ENCODE assay signal across 16 cellular contexts in genomic region chr16:2713985-2714774, GRCh38.
"Had no signal": no experiment of that assay in that cellular context is flagged by ENCODE, and none has a peak within 500 bp of the region (broad histone marks: within the 10 kb centered on the region; RNA-seq: fewer than 3 reads in every experiment).

No MANE protein-coding gene starts in this region.

- H3K27me3 ChIP-seq: adrenal gland, testis, upper lobe of right lung had no signal

- H3K4me3 ChIP-seq: adrenal gland, coronary artery, gastroesophageal sphincter, left ventricle myocardium inferior, testis, upper lobe of right lung had no signal

- H3K27ac Mint-ChIP-seq: activated B cell treated with CpG ODN at 0.5 μM for 24 hours; activated CD4-positive, alpha-beta T cell treated with anti-CD3 and anti-CD28 coated beads, Interleukin-2, amount 10 ng/mL, durations not matched to agents 24 days and 14 days; activated T-helper 2 cell treated with anti-CD3 and anti-CD28 coated beads, Interferon-gamma antibody, Interleukin-2, Interleukin-4, amounts not matched to agents 10 μg/mL and 5 μg/mL and 100 μg/mL, durations not matched to agents 14 hours and 24 hours and 36 hours; nephron had no signal

- H3K4me1 ChIP-seq: upper lobe of right lung had no signal

- DNase-seq: activated B cell treated with CpG ODN at 0.5 μM for 24 hours; activated CD4-positive, alpha-beta T cell treated with anti-CD3 and anti-CD28 coated beads, Interleukin-2, amount 10 ng/mL, durations not matched to agents 24 days and 14 days; activated naive CD4-positive, alpha-beta T cell treated with anti-CD3 and anti-CD28 coated beads, Interleukin-2, amount 50 U/mL, for 16 hours; activated T-cell treated with anti-CD3 and anti-CD28 coated beads for 4 hours; effector CD4-positive, alpha-beta T cell; left ventricle myocardium inferior; mesenchymal stem cell; stimulated activated CD4-positive, alpha-beta T cell treated with anti-CD3 and anti-CD28 coated beads, Interleukin-2, amount 100 ng/mL, for 48 hours; stimulated activated naive CD8-positive, alpha-beta T cell treated with anti-CD3 and anti-CD28 coated beads, Interleukin-15, Interleukin-2, amounts not matched to agents 100 U/mL and 50 U/mL, for 24 hours; testis; upper lobe of right lung had no signal

- H3K4me3 Mint-ChIP-seq: activated B cell treated with CpG ODN at 0.5 μM for 24 hours had no signal

- H3K9me3 Mint-ChIP-seq: activated B cell treated with CpG ODN at 0.5 μM for 24 hours; activated CD4-positive, alpha-beta T cell treated with anti-CD3 and anti-CD28 coated beads, Interleukin-2, amount 10 ng/mL, durations not matched to agents 24 days and 14 days; activated T-helper 2 cell treated with anti-CD3 and anti-CD28 coated beads, Interferon-gamma antibody, Interleukin-2, Interleukin-4, amounts not matched to agents 10 μg/mL and 5 μg/mL and 100 μg/mL, durations not matched to agents 14 hours and 24 hours and 36 hours; nephron had no signal

- ATAC-seq: gastroesophageal sphincter; stimulated activated naive CD8-positive, alpha-beta T cell treated with anti-CD3 and anti-CD28 coated beads, Interleukin-15, Interleukin-2, amounts not matched to agents 100 U/mL and 50 U/mL, for 24 hours; upper lobe of right lung had no signal

- H3K9me3 ChIP-seq: adrenal gland, gastroesophageal sphincter, left ventricle myocardium inferior, testis, upper lobe of right lung had no signal

- H3K4me1 Mint-ChIP-seq: nephron had no signal

- H3K27ac ChIP-seq: adrenal gland, coronary artery, gastroesophageal sphincter, left ventricle myocardium inferior, testis, upper lobe of right lung had no signal
